In genomic region chr4:132893787-132894186, GRCh38 we compare ENCODE assay signal across 16 cellular contexts.
DNase-seq lines count a peak whose midpoint lies in the region; TF ChIP-seq lines count a peak whose summit lies in the region.
"Had no signal": no experiment of that assay in that cellular context is flagged by ENCODE, and none has a peak within 500 bp of the region (broad histone marks: within the 10 kb centered on the region; RNA-seq: fewer than 3 reads in every experiment).

No MANE protein-coding gene starts in this region.

- H3K4me2 ChIP-seq in neural progenitor cell, result no peak overlapping the region
- H3K4me2 ChIP-seq: GM23338 had no signal

- H3K79me2 ChIP-seq in neural progenitor cell (ENCODE audit: low read depth), result no peaks in the 10 kb centered on the region

- no peaks in the 10 kb centered on the region for H3K9me3 ChIP-seq in neural progenitor cell (ENCODE audit: low read depth)
- H3K9me3 ChIP-seq: HAP-1 had no signal

- H3K27ac Mint-ChIP-seq in neural progenitor cell, result no peak overlapping the region
- H3K27ac Mint-ChIP-seq: CD4-positive, alpha-beta memory T cell; GM23338; HFFc6 had no signal

- DNase-seq in dermis blood vessel endothelial cell, result peak; percentile 1
- no peak for DNase-seq in neural progenitor cell (ENCODE audit: low spot score)
- DNase-seq in pulmonary artery endothelial cell (ENCODE audit: low read depth, low spot score), result peak; percentile 19
- DNase-seq in H7, result no peak
- DNase-seq in NOMO-1 treated with DMSO at 0.1 percent for 48 hours (lab: John Stamatoyannopoulos, UW; ENCODE audit: unreplicated experiment), result no peak
- no peak for DNase-seq in KG1 (lab: John Stamatoyannopoulos, UW)
- DNase-seq: C1 segment of cervical spinal cord; Calu3; CD4-positive, alpha-beta memory T cell; COR-L47; DMS53; DMS79 treated with DMSO at 0.1 percent for 48 hours; GF-D8; HFFc6 had no signal

- H3F3A ChIP-seq in neural progenitor cell (ENCODE audit: low read depth), result no peaks in the 10 kb centered on the region

- no peaks in the 10 kb centered on the region for H3K36me3 ChIP-seq in neural progenitor cell
- H3K36me3 ChIP-seq in H7 (replicated peaks; ENCODE audit: control insufficient read depth, insufficient read depth, low read length), result no peaks in the 10 kb centered on the region
- H3K36me3 ChIP-seq: HAP-1 had no signal

- H3K27ac ChIP-seq in neural progenitor cell, result no peak overlapping the region

- no peaks in the 10 kb centered on the region for H4K20me1 ChIP-seq in neural progenitor cell (ENCODE audit: low read depth)

- no peaks in the 10 kb centered on the region for H3K4me1 ChIP-seq in neural progenitor cell
- H3K4me1 ChIP-seq: HAP-1 had no signal

- peak overlapping the region; percentile 4 for H2AFZ ChIP-seq in neural progenitor cell (replicated peaks)

- no peak overlapping the region for H3K4me3 ChIP-seq in neural progenitor cell
- no peak overlapping the region for H3K4me3 ChIP-seq in H7 (ENCODE audit: insufficient read depth, low read depth, low read length)
- H3K4me3 ChIP-seq: GM23338, HAP-1 had no signal

- H3K9me3 Mint-ChIP-seq in neural progenitor cell, result no peaks in the 10 kb centered on the region
- H3K9me3 Mint-ChIP-seq: GM23338 had no signal

- H3K4me3 Mint-ChIP-seq in neural progenitor cell, result no peak overlapping the region
- H3K4me3 Mint-ChIP-seq: CD4-positive, alpha-beta memory T cell; GM23338; HFFc6 had no signal

- no peaks in the 10 kb centered on the region for H3K4me1 Mint-ChIP-seq in neural progenitor cell
- H3K4me1 Mint-ChIP-seq: CD4-positive, alpha-beta memory T cell; GM23338 had no signal

- H3K27me3 Mint-ChIP-seq in neural progenitor cell (ENCODE audit: insufficient read depth, low read depth), result no peaks in the 10 kb centered on the region
- H3K27me3 Mint-ChIP-seq: CD4-positive, alpha-beta memory T cell had no signal

- no peaks in the 10 kb centered on the region for H3K36me3 Mint-ChIP-seq in neural progenitor cell
- H3K36me3 Mint-ChIP-seq: CD4-positive, alpha-beta memory T cell had no signal

- no peak overlapping the region for H3K9ac ChIP-seq in neural progenitor cell

- no peak for TF ChIP-seq CTCF in neural progenitor cell (IDR thresholded peaks at IDR 0.05)

- no peaks in the 10 kb centered on the region for H3K27me3 ChIP-seq in neural progenitor cell
- H3K27me3 ChIP-seq in H7 (ENCODE audit: control insufficient read depth, insufficient read depth, low read length), result no peaks in the 10 kb centered on the region

Comparison
In these comparisons a context has a peak if more than half of its experiments do, and no peak if none do; other contexts are left out.
1. DNase-seq: peak in dermis blood vessel endothelial cell (single experiment) and pulmonary artery endothelial cell (single experiment); none in neural progenitor cell (single experiment), H7 (single experiment), NOMO-1 treated with DMSO at 0.1 percent for 48 hours (single experiment) and KG1 (single experiment).